ENCODE assay signal across 9 cellular contexts in genomic region chr2:36964496-36965058, GRCh38. TPM values are rescaled to one million over a fixed set of nuclear protein-coding genes. Genes with fewer than 3 reads are reported as not detected.
DNase-seq lines count a peak whose midpoint lies in the region; ATAC-seq lines count a peak whose summit lies in the region.
"Had no signal": no experiment of that assay in that cellular context is flagged by ENCODE, and none has a peak within 500 bp of the region (broad histone marks: within the 10 kb centered on the region; RNA-seq: fewer than 3 reads in every experiment).

No MANE protein-coding gene starts in this region.

- H3K27ac Mint-ChIP-seq in activated T-cell treated with anti-CD3 and anti-CD28 coated beads, Interleukin-2, amount 50 U/mL, for 72 hours, result peak overlapping the region; percentile 87
- H3K27ac Mint-ChIP-seq in activated CD4-positive, alpha-beta memory T cell treated with anti-CD3 and anti-CD28 coated beads, Interleukin-2, amount 10 ng/mL, durations not matched to agents 7 days and 5 days, result no peak overlapping the region
- H3K27ac Mint-ChIP-seq in stimulated activated naive CD8-positive, alpha-beta T cell treated with anti-CD3 and anti-CD28 coated beads, Interleukin-15, amount 100 ng/mL, for 72 hours, result no peak overlapping the region

- H3K27me3 Mint-ChIP-seq in activated T-cell treated with anti-CD3 and anti-CD28 coated beads, Interleukin-2, amount 50 U/mL, for 72 hours (ENCODE audit: low read depth), result no peaks in the 10 kb centered on the region
- no peaks in the 10 kb centered on the region for H3K27me3 Mint-ChIP-seq in activated CD4-positive, alpha-beta memory T cell treated with anti-CD3 and anti-CD28 coated beads, Interleukin-2, amount 10 ng/mL, durations not matched to agents 7 days and 5 days
- no peaks in the 10 kb centered on the region for H3K27me3 Mint-ChIP-seq in stimulated activated naive CD8-positive, alpha-beta T cell treated with anti-CD3 and anti-CD28 coated beads, Interleukin-15, amount 100 ng/mL, for 72 hours

- H3K36me3 Mint-ChIP-seq in activated T-cell treated with anti-CD3 and anti-CD28 coated beads, Interleukin-2, amount 50 U/mL, for 72 hours (ENCODE audit: insufficient read depth in 2 of 2), result peaks cover 0 to 4% of the 10 kb centered on the region in 2 donors
- peaks cover 26% of the 10 kb centered on the region for H3K36me3 Mint-ChIP-seq in activated CD4-positive, alpha-beta memory T cell treated with anti-CD3 and anti-CD28 coated beads, Interleukin-2, amount 10 ng/mL, durations not matched to agents 7 days and 5 days (ENCODE audit: low read depth)

- H3K9me3 ChIP-seq in right cardiac atrium (ENCODE audit: control insufficient read depth, low read length), result no peaks in the 10 kb centered on the region

- H3K4me3 Mint-ChIP-seq in activated T-cell treated with anti-CD3 and anti-CD28 coated beads, Interleukin-2, amount 50 U/mL, for 72 hours, result peak overlapping the region; percentile 95 to 98
- peak overlapping the region; percentile 97 for H3K4me3 Mint-ChIP-seq in activated CD4-positive, alpha-beta memory T cell treated with anti-CD3 and anti-CD28 coated beads, Interleukin-2, amount 10 ng/mL, durations not matched to agents 7 days and 5 days
- H3K4me3 Mint-ChIP-seq in stimulated activated naive CD8-positive, alpha-beta T cell treated with anti-CD3 and anti-CD28 coated beads, Interleukin-15, amount 100 ng/mL, for 72 hours, result peak overlapping the region; percentile 95 to 96

- H3K9me3 Mint-ChIP-seq in activated T-cell treated with anti-CD3 and anti-CD28 coated beads, Interleukin-2, amount 50 U/mL, for 72 hours, result no peaks in the 10 kb centered on the region
- H3K9me3 Mint-ChIP-seq in activated CD4-positive, alpha-beta memory T cell treated with anti-CD3 and anti-CD28 coated beads, Interleukin-2, amount 10 ng/mL, durations not matched to agents 7 days and 5 days, result no peaks in the 10 kb centered on the region
- no peaks in the 10 kb centered on the region for H3K9me3 Mint-ChIP-seq in stimulated activated naive CD8-positive, alpha-beta T cell treated with anti-CD3 and anti-CD28 coated beads, Interleukin-15, amount 100 ng/mL, for 72 hours

- H3K27me3 ChIP-seq in right cardiac atrium (ENCODE audit: control insufficient read depth, insufficient read depth), result no peaks in the 10 kb centered on the region

- POLR2A ChIA-PET in activated CD4-positive, alpha-beta memory T cell treated with anti-CD3 and anti-CD28 coated beads, Interleukin-2, amount 10 ng/mL, durations not matched to agents 7 days and 5 days (lab: Charles Lee), result no interaction called here

- peaks cover 1% of the 10 kb centered on the region for H3K4me1 ChIP-seq in right cardiac atrium (ENCODE audit: control insufficient read depth, insufficient read depth, low read length)

- WGBS in right cardiac atrium, result 59% methylated on average over 5 of the region's 5 CpGs

- intact Hi-C loops in right cardiac atrium (cut with DNase I), result no loop called here

- peaks cover 69% of the 10 kb centered on the region for H3K4me1 Mint-ChIP-seq in activated T-cell treated with anti-CD3 and anti-CD28 coated beads, Interleukin-2, amount 50 U/mL, for 72 hours (ENCODE audit: low read depth)
- peaks cover 70% of the 10 kb centered on the region for H3K4me1 Mint-ChIP-seq in activated CD4-positive, alpha-beta memory T cell treated with anti-CD3 and anti-CD28 coated beads, Interleukin-2, amount 10 ng/mL, durations not matched to agents 7 days and 5 days
- H3K4me1 Mint-ChIP-seq in stimulated activated naive CD8-positive, alpha-beta T cell treated with anti-CD3 and anti-CD28 coated beads, Interleukin-15, amount 100 ng/mL, for 72 hours, result peaks cover 76% of the 10 kb centered on the region

- peak overlapping the region; percentile 84 for H3K27ac ChIP-seq in right cardiac atrium (ENCODE audit: low read length)

- ATAC-seq in activated T-cell treated with anti-CD3 and anti-CD28 coated beads, Interleukin-2, amount 50 U/mL, for 72 hours (replicated peaks in 1 of 2), result no peak
- ATAC-seq in right cardiac atrium, result no peak
- no peak for ATAC-seq in stimulated activated naive CD8-positive, alpha-beta T cell treated with anti-CD3 and anti-CD28 coated beads, Interleukin-15, amount 100 ng/mL, for 72 hours

- CTCF ChIA-PET in activated CD4-positive, alpha-beta memory T cell treated with anti-CD3 and anti-CD28 coated beads, Interleukin-2, amount 10 ng/mL, durations not matched to agents 7 days and 5 days (lab: Charles Lee), result no interaction called here

- H3K4me3 ChIP-seq in right cardiac atrium (ENCODE audit: low read length), result peak overlapping the region; percentile 99

- DNase-seq in activated T-cell treated with anti-CD3 and anti-CD28 coated beads, Interleukin-2, amount 50 U/mL, for 72 hours, result no peak
- DNase-seq in activated T-cell treated with anti-CD3 and anti-CD28 coated beads, Interleukin-2, amount 50 U/mL, for 48 hours, result no peak
- no peak for DNase-seq in activated CD4-positive, alpha-beta memory T cell treated with anti-CD3 and anti-CD28 coated beads, Interleukin-2, amount 10 ng/mL, durations not matched to agents 7 days and 5 days
- DNase-seq in right cardiac atrium (no peak), NCI-H1092 treated with DMSO at 0.1 percent for 48 hours (lab: John Stamatoyannopoulos, UW) (no peak), NCI-H146 (lab: John Stamatoyannopoulos, UW) (no peak), HCEC 1CT (no peak)
- no peak for DNase-seq in stimulated activated naive CD8-positive, alpha-beta T cell treated with anti-CD3 and anti-CD28 coated beads, Interleukin-15, amount 100 ng/mL, for 72 hours
- DNase-seq: effector CD4-positive, alpha-beta T cell had no signal

RNA-seq across cellular contexts. Expression of gene STRN, which starts 1.8 kb away (rescaled TPM):
- 10 to 100 TPM; 34.1 to 41.7 TPM for total RNA-seq in activated T-cell treated with anti-CD3 and anti-CD28 coated beads, Interleukin-2, amount 50 U/mL, for 72 hours
- total RNA-seq in activated CD4-positive, alpha-beta memory T cell treated with anti-CD3 and anti-CD28 coated beads, Interleukin-2, amount 10 ng/mL, durations not matched to agents 7 days and 5 days, result 10 to 100 TPM; 33.7 to 34.4 TPM
- 10 to 100 TPM; 30.9 to 41.1 (median 35.0) TPM for total RNA-seq in right cardiac atrium
- polyA plus RNA-seq in right cardiac atrium, result 7.7 TPM
